1 cellular context compared by ENCODE assay signal in the genomic region with DNA sequence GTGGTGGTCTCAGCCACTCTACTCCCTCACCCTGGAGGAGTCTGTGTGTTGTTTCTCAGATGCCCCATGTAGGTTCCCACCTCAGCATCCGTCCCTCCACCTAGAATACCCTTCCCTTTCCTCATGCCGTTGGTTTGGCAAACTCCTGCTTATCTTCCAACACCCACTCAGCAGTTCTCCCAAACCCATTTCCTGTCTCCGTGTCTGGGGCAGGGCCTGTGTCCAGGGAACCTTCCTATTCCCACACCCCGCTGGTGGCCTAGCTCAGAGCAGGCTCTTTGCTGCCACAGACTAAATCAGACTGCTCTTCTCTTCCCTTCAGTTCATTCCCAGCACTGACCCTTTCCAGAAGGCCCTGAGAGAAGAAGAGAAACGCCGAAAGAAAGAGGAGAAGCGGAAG.
TF ChIP-seq lines count a peak whose summit lies in the region.

No MANE protein-coding gene starts in this region.

TF ChIP-seq in IMR-90, 13 proteins besides CTCF, POLR2A, EP300 and RAD21 (continued from another document):
- no peak for TF ChIP-seq ELK1 (IDR thresholded peaks at IDR 0.05; ENCODE audit: borderline replicate concordance, low read depth, low read length)
- TF ChIP-seq FOS (IDR thresholded peaks at IDR 0.05; ENCODE audit: low read depth, low read length): no peak
- TF ChIP-seq CHD1 (IDR thresholded peaks at IDR 0.05; ENCODE audit: low read depth, low read length): no peak
- no peak for TF ChIP-seq BHLHE40 (IDR thresholded peaks at IDR 0.05; ENCODE audit: low read depth, low read length)
- TF ChIP-seq MXI1 (IDR thresholded peaks at IDR 0.05; ENCODE audit: borderline replicate concordance, low read depth, low read length): no peak
- TF ChIP-seq MAZ (IDR thresholded peaks at IDR 0.05; ENCODE audit: borderline replicate concordance, low read depth, low read length): no peak
- TF ChIP-seq RCOR1 (IDR thresholded peaks at IDR 0.05; ENCODE audit: insufficient replicate concordance, low read length): no peak
